In the genomic region with DNA sequence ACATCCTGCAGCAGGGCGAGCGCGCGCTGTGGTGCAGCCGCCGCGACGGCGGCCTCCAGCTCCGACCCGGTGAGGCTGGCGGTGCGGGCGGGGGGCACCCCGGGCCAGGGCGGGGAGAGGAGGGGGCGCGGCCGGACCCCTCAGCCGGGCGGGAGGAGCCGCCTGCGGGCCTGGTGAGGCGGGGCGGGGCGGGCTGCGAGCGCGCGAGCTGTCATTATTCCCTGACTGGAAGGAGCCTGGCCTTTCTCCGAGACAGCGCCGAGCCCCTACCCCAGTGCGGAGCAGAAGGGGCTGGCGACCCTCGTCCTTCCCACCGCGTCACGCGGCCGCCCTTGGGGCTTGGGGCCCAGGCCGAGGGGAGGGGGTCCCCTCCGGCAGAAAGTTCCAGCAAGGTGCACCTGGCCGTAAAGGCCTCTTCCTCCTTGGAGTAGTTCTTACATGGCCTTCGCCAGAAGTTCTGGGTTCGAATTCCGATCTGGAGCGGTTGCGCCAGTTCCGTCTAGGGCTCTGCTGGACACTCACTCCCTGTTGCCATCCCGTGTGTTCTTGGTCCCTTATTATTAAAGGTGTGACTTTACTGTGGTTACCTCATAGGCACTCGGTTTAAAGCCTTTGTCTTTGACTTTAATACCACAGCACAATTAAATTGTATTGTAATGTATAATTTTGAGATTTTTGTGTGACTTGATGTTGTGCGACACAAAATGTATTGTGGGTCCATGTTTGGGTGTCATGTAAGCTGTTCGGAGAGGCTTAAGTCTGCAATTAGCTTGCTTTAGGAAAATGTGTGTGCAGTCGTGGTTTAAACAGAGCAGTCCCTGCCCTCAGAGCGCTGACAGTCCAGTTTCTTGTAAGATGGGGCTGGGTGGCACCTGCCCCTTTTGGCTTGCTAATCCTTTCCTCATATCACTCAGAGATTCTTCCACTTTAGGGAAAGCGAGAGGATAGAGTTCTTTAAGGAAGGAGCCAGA, we compare ENCODE assay signal across 8 cellular contexts. TPM values are rescaled to one million over a fixed set of nuclear protein-coding genes. Genes with fewer than 3 reads are reported as not detected.
DNase-seq lines count a peak whose midpoint lies in the region; ATAC-seq and TF ChIP-seq lines count a peak whose summit lies in the region.

No MANE protein-coding gene starts in this region.

- TF ChIP-seq CTCF in PC-3 (conservative IDR thresholded peaks at IDR 0.05; ENCODE audit: low read depth, low read length), result no peak
- no peak for TF ChIP-seq CTCF in thyroid gland (IDR thresholded peaks at IDR 0.05)

- H3K27ac ChIP-seq in PC-3 (ENCODE audit: low read length), result no peak overlapping the region
- H3K27ac ChIP-seq in thyroid gland, result peak overlapping the region; percentile 49 to 96 (median 71)

- peak overlapping the region; percentile 71 for H3K27ac Mint-ChIP-seq in central memory CD8-positive, alpha-beta T cell (ENCODE audit: low read depth)

- peak overlapping the region; percentile 93 for H3K4me2 ChIP-seq in PC-3 (ENCODE audit: low read length)

- H3K4me1 ChIP-seq in PC-3 (ENCODE audit: insufficient read depth, low read length) (peaks cover 24% of the 10 kb centered on the region), thyroid gland (peaks cover 18 to 21% of the 10 kb centered on the region in 2 donors)

- POLR2A ChIA-PET in PC-3 (lab: Charles Lee; ENCODE audit: unreplicated experiment), result interaction anchor here (0.5 to 0.6 kb wide), 4 partner anchors 39 to 173 kb away, joined by 3 to 5 read pairs (median 4); no protein-coding TSS in a partner anchor

- H3K4me3 ChIP-seq in PC-3 (ENCODE audit: low read length) (peak overlapping the region; percentile 82), thyroid gland (replicated peaks in 1 of 3) (peak overlapping the region; percentile 81 to 97 (median 82))

- no peaks in the 10 kb centered on the region for H3F3A ChIP-seq in PC-3 (ENCODE audit: low read length, unreplicated experiment)

- DNase-seq in DMS53 (lab: John Stamatoyannopoulos, UW) (peak; percentile 38), DMS53 treated with DMSO at 0.1 percent for 48 hours (lab: John Stamatoyannopoulos, UW; ENCODE audit: unreplicated experiment) (no peak), PC-3 (no peak), mesenteric fat pad (ENCODE audit: low spot score) (peak; percentile 91), thyroid gland (peak; percentile 12 to 53)
- no peak for DNase-seq in central memory CD8-positive, alpha-beta T cell (ENCODE audit: low spot score in 2 of 2)

- H3K27me3 Mint-ChIP-seq in central memory CD8-positive, alpha-beta T cell, result no peaks in the 10 kb centered on the region

- no TSS peak for BruUV-seq in PC-3 (replicated peaks; lab: Mats Ljungman, UMichigan)

- 18 to 51% methylated on average over 15 to 38 of the region's 57 CpGs for WGBS in thyroid gland, 2 donors

- H4K20me1 ChIP-seq in PC-3 (ENCODE audit: low read length), result peaks cover 8% of the 10 kb centered on the region; the same call in 1 of the 2 replicates

- H3K9me3 ChIP-seq in PC-3 (ENCODE audit: low read length) (no peaks in the 10 kb centered on the region), thyroid gland (no peaks in the 10 kb centered on the region)

- H3K9ac ChIP-seq in PC-3 (ENCODE audit: low read length), result peak overlapping the region; percentile 68

- H3K36me3 ChIP-seq in PC-3 (ENCODE audit: low read depth, low read length), result no peaks in the 10 kb centered on the region
- no peaks in the 10 kb centered on the region for H3K36me3 ChIP-seq in thyroid gland

- peaks cover 37% of the 10 kb centered on the region for H3K79me2 ChIP-seq in PC-3 (ENCODE audit: low read length)

- CTCF ChIA-PET in PC-3 (lab: Charles Lee), result interaction anchor here (0.9 to 1.3 kb wide), 3 partner anchors 39 to 133 kb away, joined by 4 to 6 read pairs (median 6); no protein-coding TSS in a partner anchor

- no peaks in the 10 kb centered on the region for H3K9me3 Mint-ChIP-seq in central memory CD8-positive, alpha-beta T cell

- TF ChIP-seq POLR2A in thyroid gland (IDR thresholded peaks at IDR 0.05), result no peak

- peaks cover 30% of the 10 kb centered on the region for H3K4me1 Mint-ChIP-seq in central memory CD8-positive, alpha-beta T cell

- H3K36me3 Mint-ChIP-seq in central memory CD8-positive, alpha-beta T cell (ENCODE audit: insufficient read depth), result peaks cover 2% of the 10 kb centered on the region

- ATAC-seq in PC-3, result peak; percentile 36
- no peak for ATAC-seq in central memory CD8-positive, alpha-beta T cell (replicated peaks; ENCODE audit: extremely low read depth, poor library complexity, severe bottlenecking)
- ATAC-seq in GM18517 (IDR thresholded peaks at IDR 0.05; ENCODE audit: unreplicated experiment), result no peak
- ATAC-seq in GM18870 (IDR thresholded peaks at IDR 0.05; ENCODE audit: unreplicated experiment), result no peak

- H3K27me3 ChIP-seq in PC-3 (ENCODE audit: low read length) (no peaks in the 10 kb centered on the region), thyroid gland (no peaks in the 10 kb centered on the region)

- H3K4me3 Mint-ChIP-seq in central memory CD8-positive, alpha-beta T cell, result peak overlapping the region; percentile 82

- peak overlapping the region; percentile 69; the same call in 1 of the 2 replicates for H2AFZ ChIP-seq in PC-3 (ENCODE audit: low read length)

- intact Hi-C loops in PC-3 (cut with micrococcal nuclease), result loop anchor here (1.0 to 5.0 kb wide), 2 partner anchors 40 to 129 kb away; partner anchors contain the start of gene TIAL1
- intact Hi-C loops in thyroid gland (cut with DNase I), result no loop called here

- H3K9me2 ChIP-seq in PC-3 (replicated peaks; ENCODE audit: low read length), result no peaks in the 10 kb centered on the region

RNA-seq across cellular contexts. Expression of gene INPP5F, which starts 0.7 kb away (rescaled TPM):
- total RNA-seq in PC-3 (2014; rRNA removed) (8.1 and 8.2 TPM in 2 replicates), mesenteric fat pad (16.6 TPM), thyroid gland (10 to 100 TPM; 12.6 to 14.9 (median 13.4) TPM)

Comparison
In these comparisons a context has a peak if more than half of its experiments do, and no peak if none do; other contexts are left out.
1. DNase-seq: peak in DMS53 (single experiment), mesenteric fat pad (single experiment) and thyroid gland (2 of 2); none in DMS53 treated with DMSO at 0.1 percent for 48 hours (single experiment), PC-3 (single experiment) and central memory CD8-positive, alpha-beta T cell (0 of 2).